In genomic region chr5:16465544-16466432, GRCh38 we compare ENCODE assay signal across 1 cellular context.
A peak's percentile ranks its signal among the peaks of the same experiment; 100 is the strongest.
TF ChIP-seq lines count a peak whose summit lies in the region.

Gene ZNF622, minus strand, starts transcription at chr5:16465800. Its CDS starts 135 bp downstream, at chr5:16465665.

TF ChIP-seq in HepG2, 621 proteins besides CTCF, POLR2A, EP300 and RAD21 (continued from another document and continues in another):
- TF ChIP-seq, protein P1, sequence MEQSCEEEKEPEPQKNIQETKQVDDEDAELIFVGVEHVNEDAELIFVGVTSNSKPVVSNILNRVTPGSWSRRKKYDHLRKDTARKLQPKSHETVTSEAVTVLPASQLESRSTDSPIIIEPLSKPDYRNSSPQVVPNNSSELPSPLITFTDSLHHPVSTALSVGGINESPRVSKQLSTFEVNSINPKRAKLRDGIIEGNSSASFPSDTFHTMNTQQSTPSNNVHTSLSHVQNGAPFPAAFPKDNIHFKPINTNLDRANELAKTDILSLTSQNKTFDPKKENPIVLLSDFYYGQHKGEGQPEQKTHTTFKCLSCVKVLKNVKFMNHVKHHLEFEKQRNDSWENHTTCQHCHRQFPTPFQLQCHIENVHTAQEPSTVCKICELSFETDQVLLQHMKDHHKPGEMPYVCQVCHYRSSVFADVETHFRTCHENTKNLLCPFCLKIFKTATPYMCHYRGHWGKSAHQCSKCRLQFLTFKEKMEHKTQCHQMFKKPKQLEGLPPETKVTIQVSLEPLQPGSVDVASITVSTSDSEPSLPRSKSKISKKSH (CRISPR knock-in tag; IDR thresholded peaks at IDR 0.05; ENCODE audit: borderline replicate concordance) = 0 out of 2 replicates have a peak, but pooled peaks have one; percentile 12
- TF ChIP-seq ZNF687 (CRISPR knock-in tag; IDR thresholded peaks at IDR 0.05) = peak; percentile 84
- TF ChIP-seq AKNA (CRISPR knock-in tag; IDR thresholded peaks at IDR 0.05; ENCODE audit: borderline replicate concordance) = no peak
- TF ChIP-seq ZNF646 (CRISPR knock-in tag; IDR thresholded peaks at IDR 0.05) = no peak
- no peak for TF ChIP-seq NPAS2 (CRISPR knock-in tag; IDR thresholded peaks at IDR 0.05; ENCODE audit: borderline replicate concordance)
- TF ChIP-seq, protein P2, sequence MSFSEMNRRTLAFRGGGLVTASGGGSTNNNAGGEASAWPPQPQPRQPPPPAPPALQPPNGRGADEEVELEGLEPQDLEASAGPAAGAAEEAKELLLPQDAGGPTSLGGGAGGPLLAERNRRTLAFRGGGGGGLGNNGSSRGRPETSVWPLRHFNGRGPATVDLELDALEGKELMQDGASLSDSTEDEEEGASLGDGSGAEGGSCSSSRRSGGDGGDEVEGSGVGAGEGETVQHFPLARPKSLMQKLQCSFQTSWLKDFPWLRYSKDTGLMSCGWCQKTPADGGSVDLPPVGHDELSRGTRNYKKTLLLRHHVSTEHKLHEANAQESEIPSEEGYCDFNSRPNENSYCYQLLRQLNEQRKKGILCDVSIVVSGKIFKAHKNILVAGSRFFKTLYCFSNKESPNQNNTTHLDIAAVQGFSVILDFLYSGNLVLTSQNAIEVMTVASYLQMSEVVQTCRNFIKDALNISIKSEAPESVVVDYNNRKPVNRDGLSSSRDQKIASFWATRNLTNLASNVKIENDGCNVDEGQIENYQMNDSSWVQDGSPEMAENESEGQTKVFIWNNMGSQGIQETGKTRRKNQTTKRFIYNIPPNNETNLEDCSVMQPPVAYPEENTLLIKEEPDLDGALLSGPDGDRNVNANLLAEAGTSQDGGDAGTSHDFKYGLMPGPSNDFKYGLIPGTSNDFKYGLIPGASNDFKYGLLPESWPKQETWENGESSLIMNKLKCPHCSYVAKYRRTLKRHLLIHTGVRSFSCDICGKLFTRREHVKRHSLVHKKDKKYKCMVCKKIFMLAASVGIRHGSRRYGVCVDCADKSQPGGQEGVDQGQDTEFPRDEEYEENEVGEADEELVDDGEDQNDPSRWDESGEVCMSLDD (CRISPR knock-in tag; IDR thresholded peaks at IDR 0.05; ENCODE audit: borderline replicate concordance) = no peak
- TF ChIP-seq ZBTB34 (CRISPR knock-in tag; IDR thresholded peaks at IDR 0.05) = 0 out of 2 replicates have a peak, but pooled peaks have one; percentile 44
- TF ChIP-seq ZNF496 (CRISPR knock-in tag; IDR thresholded peaks at IDR 0.05; ENCODE audit: insufficient replicate concordance) = no peak
- no peak for TF ChIP-seq FUBP1 (CRISPR knock-in tag; IDR thresholded peaks at IDR 0.05; ENCODE audit: borderline replicate concordance)
- TF ChIP-seq ZSCAN30 (CRISPR knock-in tag; IDR thresholded peaks at IDR 0.05) = no peak
- no peak for TF ChIP-seq ZBED4 (CRISPR knock-in tag; IDR thresholded peaks at IDR 0.05; ENCODE audit: borderline replicate concordance)
